11 cellular contexts compared by ENCODE assay signal in genomic region chr16:58121132-58121531, GRCh38. TPM values are rescaled to one million over a fixed set of nuclear protein-coding genes. Genes with fewer than 3 reads are reported as not detected.
DNase-seq lines count a peak whose midpoint lies in the region; ATAC-seq and TF ChIP-seq lines count a peak whose summit lies in the region.
"Had no signal": no experiment of that assay in that cellular context is flagged by ENCODE, and none has a peak within 500 bp of the region (broad histone marks: within the 10 kb centered on the region; RNA-seq: fewer than 3 reads in every experiment).

No MANE protein-coding gene starts in this region.

- H3K4me3 ChIP-seq in endocrine pancreas (ENCODE audit: control insufficient read depth, insufficient read depth, low read length) (peak overlapping the region; percentile 40), right lobe of liver (no peak overlapping the region), suprapubic skin (no peak overlapping the region)
- H3K4me3 ChIP-seq: adrenal gland had no signal

- no peaks in the 10 kb centered on the region for H3K27me3 ChIP-seq in endocrine pancreas (ENCODE audit: control insufficient read depth, insufficient read depth, low read length)
- no peaks in the 10 kb centered on the region for H3K27me3 ChIP-seq in right lobe of liver
- H3K27me3 ChIP-seq in suprapubic skin = no peaks in the 10 kb centered on the region
- H3K27me3 ChIP-seq: adrenal gland had no signal

- no peak for TF ChIP-seq EP300 in suprapubic skin (IDR thresholded peaks at IDR 0.05)

- intact Hi-C loops in right lobe of liver (cut with DNase I) = loop anchor here in 1 of 2 donors (5.0 kb wide), 1 partner anchor 99 kb away; no protein-coding TSS in a partner anchor

- peaks cover 3% of the 10 kb centered on the region for H3K36me3 ChIP-seq in endocrine pancreas (ENCODE audit: control insufficient read depth, insufficient read depth, low read length)
- H3K36me3 ChIP-seq in right lobe of liver = peaks cover 0 to 4% (median 3%) of the 10 kb centered on the region in 4 donors
- H3K36me3 ChIP-seq in suprapubic skin = peaks cover 4% of the 10 kb centered on the region

- TF ChIP-seq CTCF in right lobe of liver (IDR thresholded peaks at IDR 0.05) (no peak), suprapubic skin (IDR thresholded peaks at IDR 0.05) (no peak)

- ATAC-seq in right lobe of liver = peak; percentile 35 to 42 (median 38)
- no peak for ATAC-seq in GM21723 (IDR thresholded peaks at IDR 0.05; ENCODE audit: unreplicated experiment)

- peak; percentile 7 for DNase-seq in NCI-H82 (lab: John Stamatoyannopoulos, UW)
- DNase-seq in NCI-H82 treated with DMSO at 0.1 percent for 48 hours (lab: John Stamatoyannopoulos, UW; ENCODE audit: unreplicated experiment) = no peak
- DNase-seq in right lobe of liver = no peak
- DNase-seq in suprapubic skin (ENCODE audit: low spot score in 2 of 2) = peak in 1 of 2 donors; percentile 32
- no peak for DNase-seq in NCI-H146 (lab: John Stamatoyannopoulos, UW)
- DNase-seq in NCI-H2081 (lab: John Stamatoyannopoulos, UW) = no peak
- DNase-seq: T1000 had no signal

- WGBS in right lobe of liver (ENCODE audit: insufficient coverage, low coverage, low lambda C conversion rate, missing lambda C conversion rate) = 35% methylated on average over 6 of the region's 6 CpGs
- WGBS in suprapubic skin = 29% methylated on average over 6 of the region's 6 CpGs

- H3K4me1 ChIP-seq in endocrine pancreas (ENCODE audit: control insufficient read depth, insufficient read depth, low read length) (peaks cover 28% of the 10 kb centered on the region), right lobe of liver (peaks cover 0 to 66% (median 32%) of the 10 kb centered on the region in 4 donors), suprapubic skin (peaks cover 49% of the 10 kb centered on the region)

- H3K9me3 ChIP-seq in endocrine pancreas (ENCODE audit: control insufficient read depth, low read length) (no peaks in the 10 kb centered on the region), right lobe of liver (no peaks in the 10 kb centered on the region), suprapubic skin (no peaks in the 10 kb centered on the region)
- H3K9me3 ChIP-seq: adrenal gland had no signal

- peak overlapping the region in 1 of 3 donors; percentile 42 for H3K27ac ChIP-seq in right lobe of liver
- peak overlapping the region; percentile 22 for H3K27ac ChIP-seq in suprapubic skin
- H3K27ac ChIP-seq: HL-60 had no signal

- TF ChIP-seq POLR2A in right lobe of liver (IDR thresholded peaks at IDR 0.05) = no peak
- no peak for TF ChIP-seq POLR2A in suprapubic skin (IDR thresholded peaks at IDR 0.05)

- H3K9ac ChIP-seq in endocrine pancreas (ENCODE audit: control insufficient read depth, insufficient read depth, low read length) = no peak overlapping the region

RNA-seq across cellular contexts. Expression of gene CFAP20, which starts 8.0 kb away (rescaled TPM):
- total RNA-seq in right lobe of liver = 10 to 100 TPM in 5 of 6 experiments, 1 to 10 TPM in 1; 7.8 to 38.7 (median 18.1) TPM
- 10 to 100 TPM; 28.6 to 85.4 (median 60.7) TPM for total RNA-seq in suprapubic skin
